26 cellular contexts compared by ENCODE assay signal in genomic region chr9:75390951-75391350, GRCh38.
"Had no signal": no experiment of that assay in that cellular context is flagged by ENCODE, and none has a peak within 500 bp of the region (broad histone marks: within the 10 kb centered on the region; RNA-seq: fewer than 3 reads in every experiment).

No MANE protein-coding gene starts in this region.

- H3K4me1 Mint-ChIP-seq: T-cell had no signal

- H3K4me3 Mint-ChIP-seq: T-cell; T-helper 1 cell treated with Interleukin-12 subunit alpha and Interleukin-12 subunit beta and Interleukin-4 antibody, amounts not matched to agents 30 μg/mL and 1 μg/mL, for 36 hours had no signal

- H3K4me3 ChIP-seq: MG63, SJSA1 had no signal

- ATAC-seq: T-cell had no signal

- DNase-seq: KBM-7, MG63, MV-4-11, NCI-H1048, NCI-H1105, NCI-H1417, NCI-H146, NCI-H1694 treated with DMSO at 0.1 percent for 48 hours, NCI-H1930, NCI-H2081, NCI-H2107, NCI-H2171, NCI-H226, NCI-H446, NCI-H510A, NCI-H524 treated with DMSO at 0.1 percent for 48 hours, NCI-H69, NCI-H774, Right ventricle myocardium superior, RPMI8226, SIG-M5, SK-N-SH, SW 1271, T-cell had no signal

- H3K36me3 Mint-ChIP-seq: T-cell had no signal

- H3K27ac Mint-ChIP-seq: T-cell; T-helper 1 cell treated with Interleukin-12 subunit alpha and Interleukin-12 subunit beta and Interleukin-4 antibody, amounts not matched to agents 30 μg/mL and 1 μg/mL, for 36 hours had no signal
